1 cellular context compared by ENCODE assay signal in genomic region chr16:31190061-31190460, GRCh38.
TF ChIP-seq lines count a peak whose summit lies in the region.

No MANE protein-coding gene starts in this region.

TF ChIP-seq in GM23338, 12 proteins besides CTCF, POLR2A, EP300 and RAD21:
- TF ChIP-seq REST (IDR thresholded peaks at IDR 0.05; ENCODE audit: unreplicated experiment) (no peak), EZH2phosphoT487 (IDR thresholded peaks at IDR 0.05; ENCODE audit: unreplicated experiment) (no peak), ZNF331 (CRISPR knock-in tag; IDR thresholded peaks at IDR 0.05; ENCODE audit: low read depth) (no peak), STAT1 (IDR thresholded peaks at IDR 0.05; ENCODE audit: unreplicated experiment) (no peak), NANOG (IDR thresholded peaks at IDR 0.05; ENCODE audit: borderline replicate concordance) (no peak), POLR2AphosphoS5 (IDR thresholded peaks at IDR 0.05; ENCODE audit: low read depth) (no peak), CREB1 (CRISPR knock-in tag; IDR thresholded peaks at IDR 0.05; ENCODE audit: low read depth) (no peak), JUNB (IDR thresholded peaks at IDR 0.05; ENCODE audit: unreplicated experiment) (no peak), ZNF462 (CRISPR knock-in tag; IDR thresholded peaks at IDR 0.05) (no peak), EZH2 (IDR thresholded peaks at IDR 0.05; ENCODE audit: low read depth, unreplicated experiment) (no peak), ETS1 (IDR thresholded peaks at IDR 0.05) (no peak), ZNF114 (CRISPR knock-in tag; IDR thresholded peaks at IDR 0.05) (no peak)
